In genomic region chr19:7492142-7493055, GRCh38 we compare ENCODE assay signal across 1 cellular context.
TF ChIP-seq lines count a peak whose summit lies in the region.

No MANE protein-coding gene starts in this region.

TF ChIP-seq in WTC11, 78 proteins besides CTCF, POLR2A, EP300 and RAD21 (continued from another document):
- TF ChIP-seq, protein P1, sequence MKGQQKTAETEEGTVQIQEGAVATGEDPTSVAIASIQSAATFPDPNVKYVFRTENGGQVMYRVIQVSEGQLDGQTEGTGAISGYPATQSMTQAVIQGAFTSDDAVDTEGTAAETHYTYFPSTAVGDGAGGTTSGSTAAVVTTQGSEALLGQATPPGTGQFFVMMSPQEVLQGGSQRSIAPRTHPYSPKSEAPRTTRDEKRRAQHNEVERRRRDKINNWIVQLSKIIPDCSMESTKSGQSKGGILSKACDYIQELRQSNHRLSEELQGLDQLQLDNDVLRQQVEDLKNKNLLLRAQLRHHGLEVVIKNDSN (CRISPR knock-in tag; IDR thresholded peaks at IDR 0.05), result no peak
- TF ChIP-seq, protein P2, sequence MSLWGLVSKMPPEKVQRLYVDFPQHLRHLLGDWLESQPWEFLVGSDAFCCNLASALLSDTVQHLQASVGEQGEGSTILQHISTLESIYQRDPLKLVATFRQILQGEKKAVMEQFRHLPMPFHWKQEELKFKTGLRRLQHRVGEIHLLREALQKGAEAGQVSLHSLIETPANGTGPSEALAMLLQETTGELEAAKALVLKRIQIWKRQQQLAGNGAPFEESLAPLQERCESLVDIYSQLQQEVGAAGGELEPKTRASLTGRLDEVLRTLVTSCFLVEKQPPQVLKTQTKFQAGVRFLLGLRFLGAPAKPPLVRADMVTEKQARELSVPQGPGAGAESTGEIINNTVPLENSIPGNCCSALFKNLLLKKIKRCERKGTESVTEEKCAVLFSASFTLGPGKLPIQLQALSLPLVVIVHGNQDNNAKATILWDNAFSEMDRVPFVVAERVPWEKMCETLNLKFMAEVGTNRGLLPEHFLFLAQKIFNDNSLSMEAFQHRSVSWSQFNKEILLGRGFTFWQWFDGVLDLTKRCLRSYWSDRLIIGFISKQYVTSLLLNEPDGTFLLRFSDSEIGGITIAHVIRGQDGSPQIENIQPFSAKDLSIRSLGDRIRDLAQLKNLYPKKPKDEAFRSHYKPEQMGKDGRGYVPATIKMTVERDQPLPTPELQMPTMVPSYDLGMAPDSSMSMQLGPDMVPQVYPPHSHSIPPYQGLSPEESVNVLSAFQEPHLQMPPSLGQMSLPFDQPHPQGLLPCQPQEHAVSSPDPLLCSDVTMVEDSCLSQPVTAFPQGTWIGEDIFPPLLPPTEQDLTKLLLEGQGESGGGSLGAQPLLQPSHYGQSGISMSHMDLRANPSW (CRISPR knock-in tag; conservative IDR thresholded peaks at IDR 0.05; ENCODE audit: low read depth), result no peak
- TF ChIP-seq E2F5 (CRISPR knock-in tag; IDR thresholded peaks at IDR 0.05), result no peak
- TF ChIP-seq, protein P3, sequence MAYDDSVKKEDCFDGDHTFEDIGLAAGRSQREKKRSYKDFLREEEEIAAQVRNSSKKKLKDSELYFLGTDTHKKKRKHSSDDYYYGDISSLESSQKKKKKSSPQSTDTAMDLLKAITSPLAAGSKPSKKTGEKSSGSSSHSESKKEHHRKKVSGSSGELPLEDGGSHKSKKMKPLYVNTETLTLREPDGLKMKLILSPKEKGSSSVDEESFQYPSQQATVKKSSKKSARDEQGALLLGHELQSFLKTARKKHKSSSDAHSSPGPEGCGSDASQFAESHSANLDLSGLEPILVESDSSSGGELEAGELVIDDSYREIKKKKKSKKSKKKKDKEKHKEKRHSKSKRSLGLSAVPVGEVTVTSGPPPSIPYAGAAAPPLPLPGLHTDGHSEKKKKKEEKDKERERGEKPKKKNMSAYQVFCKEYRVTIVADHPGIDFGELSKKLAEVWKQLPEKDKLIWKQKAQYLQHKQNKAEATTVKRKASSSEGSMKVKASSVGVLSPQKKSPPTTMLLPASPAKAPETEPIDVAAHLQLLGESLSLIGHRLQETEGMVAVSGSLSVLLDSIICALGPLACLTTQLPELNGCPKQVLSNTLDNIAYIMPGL (CRISPR knock-in tag; IDR thresholded peaks at IDR 0.05), result no peak
- no peak for TF ChIP-seq ZNF671 (CRISPR knock-in tag; IDR thresholded peaks at IDR 0.05)
- no peak for TF ChIP-seq OVOL2 (CRISPR knock-in tag; IDR thresholded peaks at IDR 0.05; ENCODE audit: borderline replicate concordance)
- no peak for TF ChIP-seq MLX (CRISPR knock-in tag; IDR thresholded peaks at IDR 0.05)
- TF ChIP-seq FOXP4 (CRISPR knock-in tag; IDR thresholded peaks at IDR 0.05), result no peak
- no peak for TF ChIP-seq NR1H2 (CRISPR knock-in tag; IDR thresholded peaks at IDR 0.05)
- TF ChIP-seq ESRRA (CRISPR knock-in tag; IDR thresholded peaks at IDR 0.05; ENCODE audit: borderline replicate concordance), result no peak
